In the genomic region with DNA sequence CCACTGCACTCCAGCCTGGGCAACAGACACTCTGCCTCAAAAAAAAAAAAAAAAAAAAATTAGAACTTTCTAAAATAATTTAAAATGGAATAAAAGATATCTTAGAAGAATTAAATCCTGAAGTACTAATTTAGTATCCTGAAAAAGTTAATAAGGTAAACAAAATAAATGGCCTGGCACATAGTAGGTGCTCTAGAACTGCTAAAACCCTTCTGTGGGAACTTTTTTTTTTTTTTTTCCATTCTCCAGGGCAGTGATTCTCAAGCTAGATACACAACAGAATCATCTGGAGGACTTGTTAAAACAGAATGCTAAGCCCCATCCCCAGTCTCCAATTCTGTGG, we compare ENCODE assay signal across 1 cellular context.
TF ChIP-seq lines count a peak whose summit lies in the region.

No MANE protein-coding gene starts in this region.

TF ChIP-seq in IMR-90, 13 proteins besides CTCF, POLR2A, EP300 and RAD21:
- TF ChIP-seq MAFK (IDR thresholded peaks at IDR 0.05; ENCODE audit: low read depth, low read length) (no peak), NFE2L2 (IDR thresholded peaks at IDR 0.05; ENCODE audit: low read depth, low read length) (no peak), CHD1 (IDR thresholded peaks at IDR 0.05; ENCODE audit: low read depth, low read length) (no peak)
